ENCODE assay signal across 19 cellular contexts in the genomic region with DNA sequence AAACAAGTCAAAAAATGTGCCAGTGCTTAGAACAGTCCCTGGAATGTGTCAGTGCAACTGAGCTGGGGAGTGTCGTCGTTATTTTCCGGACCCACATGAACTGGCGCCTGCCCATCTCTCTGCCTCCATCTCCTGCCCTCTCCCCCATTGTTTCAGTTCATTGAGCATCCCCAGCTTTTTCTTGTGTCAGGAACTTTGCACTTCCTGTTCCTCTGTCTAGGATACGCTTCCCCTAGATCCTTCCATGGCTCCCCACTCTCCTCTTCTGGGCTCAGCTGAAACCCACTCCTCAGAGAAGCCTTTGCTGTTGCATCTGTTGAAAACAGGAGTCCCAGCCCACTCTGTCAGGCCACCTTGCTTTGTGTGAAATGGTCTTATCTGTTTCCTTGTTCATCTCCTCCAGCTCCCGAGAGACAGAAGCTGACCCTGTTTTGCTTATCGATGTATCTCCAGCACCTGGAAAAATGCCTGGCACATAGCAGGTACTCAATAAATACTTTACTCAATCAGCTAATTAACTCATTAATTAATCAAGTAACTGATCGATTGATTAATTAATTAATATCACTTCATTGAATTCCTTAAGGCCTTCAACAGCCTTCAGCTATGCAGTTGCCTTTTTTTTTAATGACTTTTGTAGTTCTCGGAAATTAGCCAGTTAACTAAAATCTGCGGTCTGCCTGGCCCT.
"Had no signal": no experiment of that assay in that cellular context is flagged by ENCODE, and none has a peak within 500 bp of the region (broad histone marks: within the 10 kb centered on the region; RNA-seq: fewer than 3 reads in every experiment).

No MANE protein-coding gene starts in this region.

- H3K9me3 ChIP-seq: body of pancreas, ovary, testis had no signal

- H3K4me3 ChIP-seq: body of pancreas, coronary artery, ovary, testis had no signal

- H3K4me3 Mint-ChIP-seq: activated CD4-positive, alpha-beta T cell treated with anti-CD3 and anti-CD28 coated beads, Interleukin-2, amount 10 ng/mL, durations not matched to agents 24 days and 14 days; activated naive CD4-positive, alpha-beta T cell treated with anti-CD3 and anti-CD28 coated beads, Interleukin-2, amount 50 U/mL, for 24 hours; memory B cell; stimulated activated naive CD8-positive, alpha-beta T cell treated with anti-CD3 and anti-CD28 coated beads, Interleukin-15, Interleukin-2, amounts not matched to agents 100 ng/mL and 50 ng/mL, for 24 hours; WTC11 had no signal

- ATAC-seq: body of pancreas, left lobe of liver, WTC11 had no signal

- H3K27ac Mint-ChIP-seq: activated CD4-positive, alpha-beta T cell treated with anti-CD3 and anti-CD28 coated beads, Interleukin-2, amount 10 ng/mL, durations not matched to agents 24 days and 14 days; activated naive CD4-positive, alpha-beta T cell treated with anti-CD3 and anti-CD28 coated beads, Interleukin-2, amount 50 U/mL, for 24 hours; activated T-helper 2 cell treated with anti-CD3 and anti-CD28 coated beads, Interferon-gamma antibody, Interleukin-2, Interleukin-4, amounts not matched to agents 10 μg/mL and 5 μg/mL and 100 μg/mL, durations not matched to agents 14 hours and 24 hours and 36 hours; memory B cell; stimulated activated naive CD8-positive, alpha-beta T cell treated with anti-CD3 and anti-CD28 coated beads, Interleukin-15, Interleukin-2, amounts not matched to agents 100 ng/mL and 50 ng/mL, for 24 hours; WTC11 had no signal

- DNase-seq: activated CD4-positive, alpha-beta T cell treated with anti-CD3 and anti-CD28 coated beads, Interleukin-2, amount 10 ng/mL, durations not matched to agents 24 days and 14 days; activated T-cell treated with anti-CD3 and anti-CD28 coated beads for 4 hours; amniotic stem cell; body of pancreas; central memory CD4-positive, alpha-beta T cell; effector memory CD4-positive, alpha-beta T cell; islet precursor cell; ovary; stimulated activated CD4-positive, alpha-beta T cell treated with anti-CD3 and anti-CD28 coated beads, Interleukin-4, amount 100 ng/mL, for 1 hour; stimulated activated CD8-positive, alpha-beta memory T cell treated with anti-CD3 and anti-CD28 coated beads, Interleukin-4, amount 100 ng/mL, for 48 hours; T1000; testis had no signal

- H3K36me3 ChIP-seq: ovary had no signal

- H3K36me3 Mint-ChIP-seq: activated naive CD4-positive, alpha-beta T cell treated with anti-CD3 and anti-CD28 coated beads, Interleukin-2, amount 50 U/mL, for 24 hours; memory B cell; WTC11 had no signal

- H3K27me3 ChIP-seq: body of pancreas, ovary, testis had no signal

- H3K9me3 Mint-ChIP-seq: activated CD4-positive, alpha-beta T cell treated with anti-CD3 and anti-CD28 coated beads, Interleukin-2, amount 10 ng/mL, durations not matched to agents 24 days and 14 days; activated naive CD4-positive, alpha-beta T cell treated with anti-CD3 and anti-CD28 coated beads, Interleukin-2, amount 50 U/mL, for 24 hours; activated T-helper 2 cell treated with anti-CD3 and anti-CD28 coated beads, Interferon-gamma antibody, Interleukin-2, Interleukin-4, amounts not matched to agents 10 μg/mL and 5 μg/mL and 100 μg/mL, durations not matched to agents 14 hours and 24 hours and 36 hours; memory B cell; stimulated activated naive CD8-positive, alpha-beta T cell treated with anti-CD3 and anti-CD28 coated beads, Interleukin-15, Interleukin-2, amounts not matched to agents 100 ng/mL and 50 ng/mL, for 24 hours; WTC11 had no signal

- H3K27ac ChIP-seq: body of pancreas, coronary artery, ovary, testis had no signal
